In the genomic region with DNA sequence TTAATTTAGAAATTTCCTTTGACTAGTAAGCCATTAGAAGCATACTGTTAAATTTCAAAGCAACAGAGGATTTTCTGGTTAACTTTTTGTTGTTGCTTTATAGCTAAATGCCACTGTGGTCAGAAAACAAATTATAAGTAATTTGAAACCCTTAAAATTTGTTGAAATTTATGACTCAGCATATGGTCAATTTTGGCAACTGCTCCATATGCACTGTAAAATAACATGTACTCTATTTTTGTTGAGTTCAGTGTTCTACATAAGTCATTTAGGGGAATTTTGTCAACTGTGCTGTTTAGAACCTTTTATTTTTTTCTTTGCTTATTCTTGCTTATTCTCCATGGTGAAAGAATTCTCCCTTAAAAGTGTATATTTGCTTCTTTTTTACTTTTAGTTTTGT, we compare ENCODE assay signal across 20 cellular contexts. TPM values are rescaled to one million over a fixed set of nuclear protein-coding genes. Genes with fewer than 3 reads are reported as not detected.
DNase-seq lines count a peak whose midpoint lies in the region; TF ChIP-seq lines count a peak whose summit lies in the region.
"Had no signal": no experiment of that assay in that cellular context is flagged by ENCODE, and none has a peak within 500 bp of the region (broad histone marks: within the 10 kb centered on the region; RNA-seq: fewer than 3 reads in every experiment).

No MANE protein-coding gene starts in this region.

- H2BK120ac ChIP-seq in mesenchymal stem cell (ENCODE audit: low read depth, low read length), result no peak overlapping the region

- DNase-seq in AG20443 (ENCODE audit: low spot score) (peak; percentile 17), HT1080 (ENCODE audit: low read depth) (peak; percentile 2), brain pericyte (ENCODE audit: low read depth, low spot score) (peak; percentile 39), mesenchymal stem cell (peak; percentile 3), OCI-LY7 (ENCODE audit: low spot score) (no peak), mucosa of gallbladder (ENCODE audit: low spot score) (no peak), DMS53 (lab: John Stamatoyannopoulos, UW) (no peak), NCI-H2227 (lab: John Stamatoyannopoulos, UW; ENCODE audit: unreplicated experiment) (no peak)
- DNase-seq: activated CD4-positive, CD25-positive, alpha-beta regulatory T cell; adrenal gland; heart left ventricle; NCI-H2081; NCI-H524; psoas muscle; SHP77; stimulated activated CD4-positive, alpha-beta T cell treated with anti-CD3 and anti-CD28 coated beads, Interleukin-12 subunit alpha, Interleukin-12 subunit beta, amount 100 ng/mL, for 4 hours; T-helper 17 cell; thyroid gland had no signal

- H3K4me1 ChIP-seq in mesenchymal stem cell (ENCODE audit: control insufficient read depth, insufficient read depth, low read depth, low read length) (no peaks in the 10 kb centered on the region), OCI-LY7 (ENCODE audit: insufficient read depth, low read length, poor library complexity, severe bottlenecking) (peaks cover 2% of the 10 kb centered on the region)
- H3K4me1 ChIP-seq: adrenal gland; BLaER1 treated with 17β-estradiol and CSF1 and Interleukin-3, amounts not matched to agents 10 nM and 100 nM; heart left ventricle; psoas muscle; thyroid gland had no signal

- H4K91ac ChIP-seq in mesenchymal stem cell (ENCODE audit: low read length), result no peak overlapping the region

- BruUV-seq in OCI-LY7 (replicated peaks; lab: Mats Ljungman, UMichigan), result no TSS peak

- H3K79me2 ChIP-seq in OCI-LY7 (ENCODE audit: insufficient read depth, low read depth, low read length), result peaks cover 16% of the 10 kb centered on the region; the same call in 1 of the 2 replicates

- H4K20me1 ChIP-seq in OCI-LY7 (ENCODE audit: insufficient read depth, low read length), result no peaks in the 10 kb centered on the region
- H4K20me1 ChIP-seq: BLaER1 treated with 17β-estradiol and CSF1 and Interleukin-3, amounts not matched to agents 10 nM and 100 nM had no signal

- no peaks in the 10 kb centered on the region for H3K9me2 ChIP-seq in OCI-LY7 (ENCODE audit: insufficient read depth, low read length)

- no peak overlapping the region for H2BK15ac ChIP-seq in mesenchymal stem cell (ENCODE audit: low read depth, poor library complexity, severe bottlenecking)

- no peak overlapping the region for H2BK5ac ChIP-seq in mesenchymal stem cell (ENCODE audit: low read depth, low read length, poor library complexity, severe bottlenecking)

- H4K8ac ChIP-seq in mesenchymal stem cell (ENCODE audit: low read length), result no peak overlapping the region

- no peak overlapping the region for H3K23ac ChIP-seq in mesenchymal stem cell (ENCODE audit: low read length in 2 of 2)

- no peak overlapping the region for H3K4me2 ChIP-seq in mesenchymal stem cell (ENCODE audit: low read length, poor library complexity, severe bottlenecking)
- no peak overlapping the region for H3K4me2 ChIP-seq in OCI-LY7 (ENCODE audit: low read length)
- H3K4me2 ChIP-seq: BLaER1 treated with 17β-estradiol and CSF1 and Interleukin-3, amounts not matched to agents 10 nM and 100 nM had no signal

- no peaks in the 10 kb centered on the region for H3K27me3 ChIP-seq in mesenchymal stem cell (ENCODE audit: control insufficient read depth in 1 of 2, insufficient read depth in 1 of 2, low read length in 2 of 2)
- H3K27me3 ChIP-seq: adrenal gland; BLaER1 treated with 17β-estradiol and CSF1 and Interleukin-3, amounts not matched to agents 10 nM and 100 nM; heart left ventricle; thyroid gland had no signal

- H3K4me3 ChIP-seq in mesenchymal stem cell (ENCODE audit: insufficient read depth in 1 of 2, low read depth in 1 of 2, low read length in 2 of 2) (no peak overlapping the region), OCI-LY7 (ENCODE audit: low read depth, low read length, poor library complexity, severe bottlenecking) (no peak overlapping the region)
- H3K4me3 ChIP-seq: adrenal gland; BLaER1 treated with 17β-estradiol and CSF1 and Interleukin-3, amounts not matched to agents 10 nM and 100 nM; heart left ventricle; lung; psoas muscle; thyroid gland had no signal

- no peak for TF ChIP-seq CTCF in OCI-LY7 (conservative IDR thresholded peaks at IDR 0.05; ENCODE audit: low read length)

- no peak overlapping the region for H2AFZ ChIP-seq in mesenchymal stem cell (ENCODE audit: low read depth, low read length)
- H2AFZ ChIP-seq in OCI-LY7 (ENCODE audit: low read length), result no peak overlapping the region

- H3K4ac ChIP-seq in mesenchymal stem cell (ENCODE audit: low read depth in 1 of 2, low read length in 2 of 2), result no peak overlapping the region

- H2BK12ac ChIP-seq in mesenchymal stem cell (ENCODE audit: low read length in 2 of 2), result no peak overlapping the region

- no peak overlapping the region for H3K14ac ChIP-seq in mesenchymal stem cell (ENCODE audit: low read length in 2 of 2)

- H3K27ac ChIP-seq in mesenchymal stem cell (ENCODE audit: low read length, poor library complexity, severe bottlenecking) (no peak overlapping the region), OCI-LY7 (ENCODE audit: low read depth, low read length, poor library complexity, severe bottlenecking) (no peak overlapping the region)
- H3K27ac ChIP-seq: adrenal gland; BLaER1 treated with 17β-estradiol and CSF1 and Interleukin-3, amounts not matched to agents 10 nM and 100 nM; heart left ventricle; psoas muscle; thyroid gland had no signal

- intact Hi-C loops in OCI-LY7 (cut with micrococcal nuclease; ENCODE audit: unreplicated experiment), result no loop called here

- no peak overlapping the region for H3K9ac ChIP-seq in mesenchymal stem cell (ENCODE audit: low read length)
- H3K9ac ChIP-seq: BLaER1 treated with 17β-estradiol and CSF1 and Interleukin-3, amounts not matched to agents 10 nM and 100 nM had no signal

- H2AK5ac ChIP-seq in mesenchymal stem cell (ENCODE audit: low read length, severe bottlenecking), result no peak overlapping the region

- POLR2A ChIA-PET in OCI-LY7 (lab: Charles Lee), result interaction anchor here (1.7 to 2.0 kb wide), 3 partner anchors 10 to 23 kb away, joined by 4 to 6 read pairs (median 4); no protein-coding TSS in a partner anchor

- H3K18ac ChIP-seq in mesenchymal stem cell (ENCODE audit: low read depth in 1 of 2, low read length in 2 of 2), result no peak overlapping the region

- CTCF ChIA-PET in OCI-LY7 (lab: Charles Lee; ENCODE audit: unreplicated experiment), result no interaction called here

- H3K79me1 ChIP-seq in mesenchymal stem cell (replicated peaks; ENCODE audit: low read length, poor library complexity, severe bottlenecking), result peaks cover 22% of the 10 kb centered on the region

- H3K36me3 ChIP-seq in mesenchymal stem cell (ENCODE audit: control insufficient read depth in 1 of 2, insufficient read depth in 2 of 2, low read depth in 1 of 2, low read length in 2 of 2) (peaks cover 0 to 20% of the 10 kb centered on the region in 2 experiments), OCI-LY7 (ENCODE audit: insufficient read depth, low read length) (peaks cover 51% of the 10 kb centered on the region)
- H3K36me3 ChIP-seq: adrenal gland, thyroid gland had no signal

- H3K9me3 ChIP-seq in mesenchymal stem cell (ENCODE audit: control insufficient read depth, low read length) (peaks cover 43% of the 10 kb centered on the region), OCI-LY7 (ENCODE audit: low read length) (peaks cover 46% of the 10 kb centered on the region)
- H3K9me3 ChIP-seq: thyroid gland had no signal

RNA-seq across cellular contexts. Expression of gene SCLT1, which starts 28.6 kb away (rescaled TPM):
- total RNA-seq in HT1080 (2014; rRNA removed; shearing (Covaris generic)), result 13.3 and 15.2 TPM in 2 replicates
- 17.3 and 22.0 TPM in 2 replicates for polyA plus RNA-seq in HT1080 (2015; cell fraction: cytosol; rRNA removed)
- polyA plus RNA-seq in HT1080 (2015; cell fraction: nucleus; rRNA removed), result 18.1 and 19.4 TPM in 2 replicates
- polyA plus RNA-seq in mesenchymal stem cell (2013, experiment 1 of 2), result 6.6 TPM
- 7.3 TPM for polyA plus RNA-seq in mesenchymal stem cell (2013, experiment 2 of 2)
- total RNA-seq in OCI-LY7 (2014; rRNA removed; shearing (Covaris generic)), result 36.9 and 42.5 TPM in 2 replicates
- total RNA-seq in OCI-LY7 (2022) (42.0 and 46.7 TPM in 2 replicates), mucosa of gallbladder (11.7 TPM)

RNA-seq across cellular contexts. Expression of gene C4orf33, which starts 31.2 kb away (rescaled TPM):
- total RNA-seq in HT1080 (2014; rRNA removed; shearing (Covaris generic)), result 2.5 and 3.1 TPM in 2 replicates
- 2.6 and 4.8 TPM in 2 replicates for polyA plus RNA-seq in HT1080 (2015; cell fraction: cytosol; rRNA removed)
- 5.2 and 5.4 TPM in 2 replicates for polyA plus RNA-seq in HT1080 (2015; cell fraction: nucleus; rRNA removed)
- 8.7 TPM for polyA plus RNA-seq in mesenchymal stem cell (2013, experiment 1 of 2)
- 8.9 TPM for polyA plus RNA-seq in mesenchymal stem cell (2013, experiment 2 of 2)
- 8.6 and 11.8 TPM in 2 replicates for total RNA-seq in OCI-LY7 (2014; rRNA removed; shearing (Covaris generic))
- total RNA-seq in OCI-LY7 (2022) (16.0 and 18.6 TPM in 2 replicates), mucosa of gallbladder (14.9 TPM)

Comparison
In these comparisons a context has a peak if more than half of its experiments do, and no peak if none do; other contexts are left out.
1. DNase-seq: peak in AG20443 (single experiment), HT1080 (single experiment), brain pericyte (single experiment) and mesenchymal stem cell (single experiment); none in OCI-LY7 (single experiment), mucosa of gallbladder (single experiment), DMS53 (single experiment) and NCI-H2227 (single experiment).